8 cellular contexts compared by ENCODE assay signal in genomic region chr11:34050536-34050935, GRCh38. TPM values are rescaled to one million over a fixed set of nuclear protein-coding genes. Genes with fewer than 3 reads are reported as not detected.
A peak's percentile ranks its signal among the peaks of the same experiment; 100 is the strongest.
DNase-seq lines count a peak whose midpoint lies in the region; ATAC-seq, FAIRE-seq and TF ChIP-seq lines count a peak whose summit lies in the region.

No MANE protein-coding gene starts in this region.

- H3K27ac ChIP-seq in stomach: peak overlapping the region in 4 of 5 donors; percentile 97 to 99 (median 98)

- peaks cover 25 to 30% (median 29%) of the 10 kb centered on the region in 4 donors for H3K4me1 ChIP-seq in stomach

- peak overlapping the region; percentile 94 for H3K27ac Mint-ChIP-seq in glutamatergic neuron (ENCODE audit: unreplicated experiment)

- H3K4me1 Mint-ChIP-seq in glutamatergic neuron (ENCODE audit: low read depth, unreplicated experiment): peaks cover 19% of the 10 kb centered on the region

- no peaks in the 10 kb centered on the region for H3K27me3 ChIP-seq in stomach

- H3K4me3 ChIP-seq in WI38 (ENCODE audit: low read depth, low read length) (peak overlapping the region; percentile 96), stomach (peak overlapping the region; percentile 75 to 98 (median 94))

- H3K9me3 Mint-ChIP-seq in glutamatergic neuron (ENCODE audit: unreplicated experiment): peaks cover 12% of the 10 kb centered on the region

- peak overlapping the region; percentile 92 for H3K4me3 Mint-ChIP-seq in glutamatergic neuron (ENCODE audit: unreplicated experiment)

- no peak for TF ChIP-seq POLR2A in stomach (IDR thresholded peaks at IDR 0.05)

- peaks cover 15% of the 10 kb centered on the region for H3K27me3 Mint-ChIP-seq in glutamatergic neuron (ENCODE audit: unreplicated experiment)

- H3K36me3 Mint-ChIP-seq in glutamatergic neuron (ENCODE audit: unreplicated experiment): no peaks in the 10 kb centered on the region

- no peak for FAIRE-seq in RCC 7860 (lab: Jason Lieb, UNC)

- WGBS in stomach, 5 donors: 31 to 43% (median 36%) methylated on average over 3 of the region's 3 CpGs

- TF ChIP-seq EP300 in stomach (IDR thresholded peaks at IDR 0.05): no peak

- DNase-seq in DMS79 treated with DMSO at 0.1 percent for 48 hours (lab: John Stamatoyannopoulos, UW) (peak; percentile 45), DMS79 (lab: John Stamatoyannopoulos, UW) (no peak), glutamatergic neuron (no peak), stomach (no peak), RCC 7860 (ENCODE audit: low spot score) (no peak)

- no peaks in the 10 kb centered on the region for H3K9me3 ChIP-seq in stomach

- peaks cover 0 to 13% (median 6%) of the 10 kb centered on the region in 4 donors for H3K36me3 ChIP-seq in stomach

- intact Hi-C loops in stomach (cut with DNase I; ENCODE audit: low total_unique reads): no loop called here

- TF ChIP-seq CTCF in WI38 (IDR thresholded peaks at IDR 0.05; ENCODE audit: low read depth, low read length): no peak
- no peak for TF ChIP-seq CTCF in glutamatergic neuron (IDR thresholded peaks at IDR 0.05; ENCODE audit: partially characterized antibody, unreplicated experiment)
- TF ChIP-seq CTCF in stomach (IDR thresholded peaks at IDR 0.05): no peak

- ATAC-seq in HG03280 (IDR thresholded peaks at IDR 0.05; ENCODE audit: unreplicated experiment) (no peak), GM19035 (IDR thresholded peaks at IDR 0.05; ENCODE audit: unreplicated experiment) (no peak)

RNA-seq across cellular contexts. Expression of gene CAPRIN1, which starts 1.0 kb away (rescaled TPM):
- 356 TPM for total RNA-seq in glutamatergic neuron (ENCODE audit: unreplicated experiment)
- total RNA-seq in stomach: 100 to 1,000 TPM in 4 of 5 donors, 10 to 100 TPM in 1; 95.0 to 290 (median 140) TPM
- polyA plus RNA-seq in stomach: 10 to 100 TPM; 57.2 to 71.6 (median 60.8) TPM

RNA-seq across cellular contexts. Expression of gene NAT10, which starts 54.9 kb away (rescaled TPM):
- total RNA-seq in glutamatergic neuron (ENCODE audit: unreplicated experiment) (35.3 TPM), stomach (100 to 1,000 TPM in 1 of 5 donors, 10 to 100 TPM in 4; 16.0 to 245 (median 30.4) TPM)
- polyA plus RNA-seq in stomach: 10 to 100 TPM; 13.0 to 27.2 (median 15.5) TPM
